Comparison of ENCODE assay signal across 16 cellular contexts in the genomic region with DNA sequence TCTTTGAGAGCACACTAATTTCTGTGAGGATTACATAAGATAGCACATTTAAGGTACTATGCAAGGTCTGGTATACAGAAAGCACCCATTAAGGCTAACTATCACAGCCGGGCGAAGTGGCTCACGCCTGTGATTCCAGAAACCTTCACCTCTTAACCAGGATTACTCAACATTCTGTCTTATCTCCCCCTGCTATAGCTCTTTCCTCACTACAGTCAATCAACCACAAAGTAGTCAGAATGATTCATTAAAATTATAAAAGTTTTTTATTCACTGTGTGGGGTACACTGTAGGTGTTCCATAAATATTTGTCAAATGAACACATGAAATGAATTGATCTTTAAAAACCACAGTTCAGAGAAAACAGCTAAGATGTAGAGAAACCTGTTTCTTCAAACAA. TPM values are rescaled to one million over a fixed set of nuclear protein-coding genes. Genes with fewer than 3 reads are reported as not detected.
DNase-seq lines count a peak whose midpoint lies in the region; ATAC-seq, FAIRE-seq and TF ChIP-seq lines count a peak whose summit lies in the region.
"Had no signal": no experiment of that assay in that cellular context is flagged by ENCODE, and none has a peak within 500 bp of the region (broad histone marks: within the 10 kb centered on the region; RNA-seq: fewer than 3 reads in every experiment).

No MANE protein-coding gene starts in this region.

- H3K9me2 ChIP-seq in PC-9 (ENCODE audit: insufficient read depth), result no peaks in the 10 kb centered on the region; the same call in 1 of the 2 replicates

- H3K4me2 ChIP-seq in PC-9, result peak overlapping the region; percentile 54
- no peak overlapping the region for H3K4me2 ChIP-seq in K562 (ENCODE audit: insufficient read depth, low read length)

- TF ChIP-seq RAD21 in K562 (CRISPR knock-in tag; conservative IDR thresholded peaks at IDR 0.05 in 1 of 2, IDR thresholded peaks at IDR 0.05 in 1 of 2), result no peak

- no peaks in the 10 kb centered on the region for H3K27me3 ChIP-seq in PC-9 (ENCODE audit: insufficient read depth, low read depth)
- H3K27me3 ChIP-seq in K562 (ENCODE audit: control insufficient read depth in 2 of 2, insufficient read depth in 2 of 2, low read length in 2 of 2), result no peaks in the 10 kb centered on the region
- no peaks in the 10 kb centered on the region for H3K27me3 ChIP-seq in pancreas

- peaks cover 3% of the 10 kb centered on the region; the same call in 1 of the 2 replicates for H4K20me1 ChIP-seq in PC-9 (ENCODE audit: insufficient read depth)
- no peaks in the 10 kb centered on the region for H4K20me1 ChIP-seq in K562 (replicated peaks; ENCODE audit: control insufficient read depth, insufficient read depth, low read length)

- no peak for ATAC-seq in K562
- ATAC-seq in pancreas, result peak; percentile 41 to 49 (median 42)
- no peak for ATAC-seq in esophagus mucosa
- no peak for ATAC-seq in HG03139 (IDR thresholded peaks at IDR 0.05; ENCODE audit: unreplicated experiment)
- no peak for ATAC-seq in HG02610 (IDR thresholded peaks at IDR 0.05; ENCODE audit: unreplicated experiment)
- ATAC-seq: Panc1; stimulated activated memory B cell treated with anti-CD40 and anti-IgM and Interleukin-4, amounts not matched to agents 10 μg/mL and 1 μg/mL and 100 μg/mL, for 72 hours had no signal

- 83% methylated on average over 3 of the region's 3 CpGs for WGBS in K562 (ENCODE audit: insufficient coverage, low coverage, missing lambda C conversion rate)
- WGBS in pancreas, 2 donors, result 42 to 61% methylated on average over 3 of the region's 3 CpGs

- H3K4me1 ChIP-seq in PC-9 (replicated peaks; ENCODE audit: insufficient read depth), result peaks cover 41% of the 10 kb centered on the region
- H3K4me1 ChIP-seq in K562 (replicated peaks in 1 of 2; ENCODE audit: control insufficient read depth in 2 of 2, insufficient read depth in 2 of 2, low read length in 2 of 2), result no peaks in the 10 kb centered on the region
- no peaks in the 10 kb centered on the region for H3K4me1 ChIP-seq in pancreas

- no peak overlapping the region for H3K9ac ChIP-seq in K562 (ENCODE audit: insufficient read depth in 1 of 2, low read depth in 2 of 2, low read length in 2 of 2)

- no peak for TF ChIP-seq POLR2A in K562 (conservative IDR thresholded peaks at IDR 0.05)

- H3K9me1 ChIP-seq in K562 (ENCODE audit: control insufficient read depth, insufficient read depth, low read length), result no peaks in the 10 kb centered on the region

- TF ChIP-seq CTCF in PC-9 (conservative IDR thresholded peaks at IDR 0.05) (no peak), K562 (IDR thresholded peaks at IDR 0.05 in 2 of 3, conservative IDR thresholded peaks at IDR 0.05 in 1 of 3; ENCODE audit: insufficient read depth in 2 of 3, low read depth in 1 of 3, low read length in 3 of 3) (no peak), pancreas (IDR thresholded peaks at IDR 0.05) (no peak)

- H3K79me2 ChIP-seq in PC-9 (ENCODE audit: low read depth) (peaks cover 22% of the 10 kb centered on the region), K562 (ENCODE audit: control insufficient read depth, insufficient read depth, low read length) (peaks cover 4% of the 10 kb centered on the region; the same call in 1 of the 3 replicates)

- H2AFZ ChIP-seq in PC-9, result no peak overlapping the region
- no peak overlapping the region for H2AFZ ChIP-seq in K562 (ENCODE audit: low read depth, low read length)

- no peaks in the 10 kb centered on the region for H3K9me3 ChIP-seq in PC-9 (ENCODE audit: insufficient read depth, low read depth)
- H3K9me3 ChIP-seq in K562 (replicated peaks; ENCODE audit: control insufficient read depth, insufficient read depth, low read depth, low read length), result no peaks in the 10 kb centered on the region
- no peaks in the 10 kb centered on the region for H3K9me3 ChIP-seq in pancreas

- DNase-seq in HT1080 (ENCODE audit: low read depth) (peak; percentile 6), PC-9 (peak in 1 of 2 experiments; percentile 93), K562 (ENCODE audit: extremely low read depth in 1 of 4, low spot score in 3 of 4) (no peak), pancreas (no peak)
- no peak for DNase-seq in NK-92 treated with Interleukin-12 subunit alpha and Interleukin-12 subunit beta, amount 100 ng/mL, for 24 hours (lab: John Stamatoyannopoulos, UW)
- DNase-seq: activated naive CD8-positive, alpha-beta T cell treated with anti-CD3 and anti-CD28 coated beads, Interleukin-2, amount 10 ng/mL, durations not matched to agents 7 days and 5 days; C1 segment of cervical spinal cord; NCI-H1048; NCI-H446 treated with DMSO at 0.1 percent for 48 hours; T-cell had no signal

- FAIRE-seq in K562 (lab: Jason Lieb, UNC) (no peak), pancreas (lab: Jason Lieb, UNC) (no peak)
- FAIRE-seq: GM12892 had no signal

- CTCF ChIA-PET in PC-9 (lab: Charles Lee) (no interaction called here), K562 (lab: Yijun Ruan, JAX; ENCODE audit: low intra/inter-chr PET ratio) (interaction anchor here (0.6 kb wide), 1 partner anchor 9 kb away, joined by 5 read pairs; no protein-coding TSS in a partner anchor)

- BruUV-seq in PC-9 (replicated peaks; lab: Mats Ljungman, UMichigan) (no TSS peak), K562 (replicated peaks; lab: Mats Ljungman, UMichigan) (no TSS peak)

- no peak for TF ChIP-seq EP300 in K562 (IDR thresholded peaks at IDR 0.05; ENCODE audit: low read length)

- POLR2A ChIA-PET in PC-9 (lab: Charles Lee; ENCODE audit: unreplicated experiment) (no interaction called here), K562 (lab: Yijun Ruan, JAX) (interaction anchor here (0.8 to 1.4 kb wide), 3 partner anchors 8 to 14 kb away, joined by 3 to 5 read pairs (median 4); no protein-coding TSS in a partner anchor)

- peaks cover 52% of the 10 kb centered on the region for H3F3A ChIP-seq in PC-9 (ENCODE audit: insufficient read depth, low read depth)

- peak overlapping the region; percentile 83 for H3K27ac ChIP-seq in PC-9
- H3K27ac ChIP-seq in K562 (ENCODE audit: extremely low read depth, low read depth, low read length), result no peak overlapping the region
- no peak overlapping the region for H3K27ac ChIP-seq in pancreas

- H3K4me3 ChIP-seq in PC-9 (peak overlapping the region; percentile 10; the same call in 1 of the 2 replicates), K562 (no peak overlapping the region), pancreas (no peak overlapping the region)

- intact Hi-C loops in PC-9 (cut with micrococcal nuclease; ENCODE audit: unreplicated experiment) (no loop called here), K562 (cut with micrococcal nuclease) (no loop called here), pancreas (cut with DNase I) (no loop called here)

- peaks cover 51% of the 10 kb centered on the region for H3K36me3 ChIP-seq in PC-9 (ENCODE audit: low read depth)
- H3K36me3 ChIP-seq in K562 (ENCODE audit: control insufficient read depth, insufficient read depth, low read length), result peaks cover 93% of the 10 kb centered on the region
- peaks cover 0 to 55% (median 12%) of the 10 kb centered on the region in 3 donors for H3K36me3 ChIP-seq in pancreas

- in situ Hi-C loops in K562 (cut with MboI), result no loop called here

TF ChIP-seq in K562, 482 proteins besides CTCF, POLR2A, EP300 and RAD21:
- TF ChIP-seq FOSL1 (tag; conservative IDR thresholded peaks at IDR 0.05) (0 out of 2 replicates have a peak, but pooled peaks have one; percentile 23), CEBPB (tag; IDR thresholded peaks at IDR 0.05) (peak; percentile 45; the same call in 1 of the 2 replicates), CTBP1 (IDR thresholded peaks at IDR 0.05; ENCODE audit: borderline replicate concordance) (no peak), NFIC (IDR thresholded peaks at IDR 0.05) (no peak), RFX5 (IDR thresholded peaks at IDR 0.05; ENCODE audit: low read depth, low read length) (no peak), ZKSCAN3 (CRISPR knock-in tag; IDR thresholded peaks at IDR 0.05) (no peak)

RNA-seq across cellular contexts. Expression of a gene that starts 48.7 kb away (rescaled TPM):
- total RNA-seq in HT1080 (2014; rRNA removed; shearing (Covaris generic)), result 50.1 and 54.6 TPM in 2 replicates
- polyA plus RNA-seq in HT1080 (2015; cell fraction: cytosol; rRNA removed), result 17.0 and 29.6 TPM in 2 replicates
- polyA plus RNA-seq in HT1080 (2015; cell fraction: nucleus; rRNA removed), result 91.5 and 96.2 TPM in 2 replicates
- total RNA-seq in PC-9 (2021), result 23.3 and 30.5 TPM in 2 replicates
- total RNA-seq in K562 (2011; cell fraction: chromatin; rRNA removed; ENCODE audit: low replicate concordance), result 44.8 and 254 TPM in 2 replicates
- total RNA-seq in K562 (2011; cell fraction: nucleolus; rRNA removed), result 14.8 and 27.5 TPM in 2 replicates
- total RNA-seq in K562 (2011; cell fraction: nucleoplasm; rRNA removed), result 79.9 and 108 TPM in 2 replicates
- 55.6 and 58.7 TPM in 2 replicates for total RNA-seq in K562 (2014; rRNA removed)
- 103 and 112 TPM in 2 replicates for total RNA-seq in K562 (2014; rRNA removed; fragmentation: Illumina TruSeq; extraction: Trizol)
- 124 and 133 TPM in 2 replicates for total RNA-seq in K562 (2015; rRNA removed; fragmentation: Illumina TruSeq; extraction: Trizol)
- 48.8 and 50.3 TPM in 2 replicates for total RNA-seq in K562 (2021)
- 38.0 and 68.0 TPM in 2 replicates for polyA plus RNA-seq in K562 (2011; rRNA removed)
- polyA plus RNA-seq in K562 (2011; cell fraction: cytosol; rRNA removed), result 12.8 and 20.8 TPM in 2 replicates
- 65.9 and 75.1 TPM in 2 replicates for polyA plus RNA-seq in K562 (2011; cell fraction: nucleus; rRNA removed)
- 24.9 and 26.1 TPM in 2 replicates for polyA plus RNA-seq in K562 (2012)
- polyA plus RNA-seq in K562 (2014; fragmentation: Illumina TruSeq; extraction: Trizol), result 56.4 and 90.8 TPM in 2 replicates
- polyA plus RNA-seq in K562 (2014; fragmentation: Nextera tagmentation; extraction: Ambion mirVana), result 10 to 100 TPM; 27.3 to 28.6 TPM
- polyA plus RNA-seq in K562 (2014; rRNA removed), result 45.3 and 52.6 TPM in 2 replicates
- polyA minus RNA-seq in K562 (2011; rRNA and poly(A)+ RNA removed), result 142 and 159 TPM in 2 replicates
- 32.8 and 50.2 TPM in 2 replicates for polyA minus RNA-seq in K562 (2011; cell fraction: cytosol; rRNA and poly(A)+ RNA removed)
- 89.1 and 140 TPM in 2 replicates for polyA minus RNA-seq in K562 (2011; cell fraction: nucleus; rRNA and poly(A)+ RNA removed)
- 10 to 100 TPM; 10.1 to 17.7 (median 11.8) TPM for total RNA-seq in pancreas
- polyA plus RNA-seq in pancreas, result 10 to 100 TPM; 12.2 to 20.7 TPM
- 21.7 TPM for total RNA-seq in esophagus mucosa

Comparison
In these comparisons a context has a peak if more than half of its experiments do, and no peak if none do; other contexts are left out.
1. ATAC-seq: peak in pancreas (4 of 4); none in K562 (single experiment), esophagus mucosa (single experiment), HG03139 (single experiment) and HG02610 (single experiment).